ENCODE assay signal across 22 cellular contexts in the genomic region with DNA sequence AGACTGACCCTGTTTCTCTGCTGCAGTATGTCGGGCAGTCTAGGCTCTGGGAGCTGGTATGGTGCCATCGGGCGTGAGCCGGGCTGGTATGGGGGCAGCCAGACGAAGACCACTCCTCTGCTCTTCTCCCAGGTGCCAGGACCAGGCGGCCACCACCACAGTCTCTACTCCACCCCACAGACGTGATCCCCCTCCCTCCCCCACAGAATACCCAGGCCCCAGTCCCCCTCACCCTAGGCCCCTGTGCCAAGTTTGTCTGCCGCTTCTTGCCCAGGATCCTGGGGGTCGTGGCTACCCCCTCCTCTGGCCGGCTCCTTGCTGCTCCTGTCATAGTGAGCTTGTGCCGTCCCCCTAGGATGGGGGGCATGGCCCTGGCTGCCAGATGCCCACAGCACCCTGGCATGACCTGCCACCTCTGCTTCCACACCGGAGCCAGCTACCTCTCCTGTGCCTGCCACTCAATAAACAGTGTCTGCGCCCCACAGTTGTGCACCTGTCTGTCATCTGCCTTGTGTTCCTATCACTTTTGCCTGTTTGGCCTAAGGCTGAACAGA. TPM values are rescaled to one million over a fixed set of nuclear protein-coding genes. Genes with fewer than 3 reads are reported as not detected.
"Had no signal": no experiment of that assay in that cellular context is flagged by ENCODE, and none has a peak within 500 bp of the region (broad histone marks: within the 10 kb centered on the region; RNA-seq: fewer than 3 reads in every experiment).

No MANE protein-coding gene starts in this region.

- H3K27me3 ChIP-seq: MG63 had no signal

- ATAC-seq: activated CD8-positive, alpha-beta memory T cell treated with anti-CD3 and anti-CD28 coated beads, Interleukin-2, amount 10 ng/mL, durations not matched to agents 7 days and 5 days; PC-3 had no signal

- H3K36me3 ChIP-seq: MG63 had no signal

- H3K27ac Mint-ChIP-seq: activated B cell treated with CpG ODN at 0.5 μM for 24 hours; activated CD4-positive, alpha-beta T cell treated with anti-CD3 and anti-CD28 coated beads, Interleukin-2, amount 10 ng/mL, durations not matched to agents 24 days and 14 days; activated CD8-positive, alpha-beta memory T cell treated with anti-CD3 and anti-CD28 coated beads, Interleukin-2, amount 10 ng/mL, durations not matched to agents 7 days and 5 days; activated naive CD4-positive, alpha-beta T cell treated with anti-CD3 and anti-CD28 coated beads for 36 hours; activated naive CD8-positive, alpha-beta T cell treated with anti-CD3 and anti-CD28 coated beads for 36 hours; activated T-cell treated with anti-CD3 and anti-CD28 coated beads, Interleukin-2, amount 50 U/mL, for 24 hours had no signal

- H3K4me3 ChIP-seq: MG63 had no signal

- H3K9me3 Mint-ChIP-seq: activated B cell treated with CpG ODN at 0.5 μM for 24 hours; activated CD4-positive, alpha-beta T cell treated with anti-CD3 and anti-CD28 coated beads, Interleukin-2, amount 10 ng/mL, durations not matched to agents 24 days and 14 days; activated naive CD4-positive, alpha-beta T cell treated with anti-CD3 and anti-CD28 coated beads for 36 hours; activated naive CD8-positive, alpha-beta T cell treated with anti-CD3 and anti-CD28 coated beads for 36 hours; activated T-cell treated with anti-CD3 and anti-CD28 coated beads, Interleukin-2, amount 50 U/mL, for 24 hours had no signal

- H3K36me3 Mint-ChIP-seq: activated CD8-positive, alpha-beta memory T cell treated with anti-CD3 and anti-CD28 coated beads, Interleukin-2, amount 10 ng/mL, durations not matched to agents 7 days and 5 days had no signal

- FAIRE-seq: RCC 7860, TTC549 had no signal

- H3K4me3 Mint-ChIP-seq: activated B cell treated with CpG ODN at 0.5 μM for 24 hours; activated CD4-positive, alpha-beta T cell treated with anti-CD3 and anti-CD28 coated beads, Interleukin-2, amount 10 ng/mL, durations not matched to agents 24 days and 14 days; activated CD8-positive, alpha-beta memory T cell treated with anti-CD3 and anti-CD28 coated beads, Interleukin-2, amount 10 ng/mL, durations not matched to agents 7 days and 5 days; activated naive CD4-positive, alpha-beta T cell treated with anti-CD3 and anti-CD28 coated beads for 36 hours; activated naive CD8-positive, alpha-beta T cell treated with anti-CD3 and anti-CD28 coated beads for 36 hours; activated T-cell treated with anti-CD3 and anti-CD28 coated beads, Interleukin-2, amount 50 U/mL, for 24 hours had no signal

- H3K9me3 ChIP-seq: MG63 had no signal

- DNase-seq: activated B cell treated with CpG ODN at 0.5 μM for 24 hours; activated CD4-positive, alpha-beta T cell treated with anti-CD3 and anti-CD28 coated beads for 1 hour; activated CD4-positive, alpha-beta T cell treated with anti-CD3 and anti-CD28 coated beads, Interleukin-2, amount 10 ng/mL, durations not matched to agents 24 days and 14 days; activated CD4-positive, alpha-beta T cell treated with anti-CD3 and anti-CD28 coated beads, Interleukin-2, amount 50 U/mL, for 48 hours; activated CD8-positive, alpha-beta memory T cell treated with anti-CD3 and anti-CD28 coated beads, Interleukin-2, amount 10 ng/mL, durations not matched to agents 7 days and 5 days; activated effector memory CD4-positive, alpha-beta T cell treated with anti-CD3 and anti-CD28 coated beads, Interleukin-2, amount 50 U/mL, for 16 hours; activated naive CD4-positive, alpha-beta T cell treated with anti-CD3 and anti-CD28 coated beads for 36 hours; activated naive CD8-positive, alpha-beta T cell treated with anti-CD3 and anti-CD28 coated beads for 36 hours; activated T-cell treated with anti-CD3 and anti-CD28 coated beads, Interleukin-2, amount 50 U/mL, for 24 hours; MG63; NCI-H1105; NCI-H1436; NCI-H1694 treated with DMSO at 0.1 percent for 48 hours; NCI-H2081; NCI-H524; PC-3; SIG-M5; T-helper 2 cell; T1000 had no signal

RNA-seq across cellular contexts. Expression of a gene that starts 2.0 kb away (rescaled TPM):
- total RNA-seq: activated naive CD8-positive, alpha-beta T cell treated with anti-CD3 and anti-CD28 coated beads for 36 hours; cardiac septum had no signal

RNA-seq across cellular contexts. Expression of a gene that starts 11.1 kb away (rescaled TPM):
- total RNA-seq: activated B cell treated with CpG ODN at 0.5 μM for 24 hours; activated CD4-positive, alpha-beta T cell treated with anti-CD3 and anti-CD28 coated beads, Interleukin-2, amount 10 ng/mL, durations not matched to agents 24 days and 14 days; activated CD8-positive, alpha-beta memory T cell treated with anti-CD3 and anti-CD28 coated beads, Interleukin-2, amount 10 ng/mL, durations not matched to agents 7 days and 5 days; activated naive CD8-positive, alpha-beta T cell treated with anti-CD3 and anti-CD28 coated beads for 36 hours; cardiac septum had no signal
